In genomic region chr2:45799679-45800381, GRCh38 we compare ENCODE assay signal across 33 cellular contexts.
"Had no signal": no experiment of that assay in that cellular context is flagged by ENCODE, and none has a peak within 500 bp of the region (broad histone marks: within the 10 kb centered on the region; RNA-seq: fewer than 3 reads in every experiment).

No MANE protein-coding gene starts in this region.

- H3K4me2 ChIP-seq: smooth muscle cell had no signal

- H3K27me3 Mint-ChIP-seq: memory B cell; naive B cell; natural killer cell treated with Interleukin-12 subunit alpha and Interleukin-12 subunit beta and Interleukin-15 and Interleukin-18, amount 100 ng/mL, for 72 hours had no signal

- H3K27me3 ChIP-seq: esophagus squamous epithelium, ovary, stomach, thyroid gland, vagina had no signal

- H3K36me3 ChIP-seq: esophagus squamous epithelium, lower lobe of right lung, ovary, stomach, thyroid gland, vagina had no signal

- H3K27ac ChIP-seq: coronary artery, esophagus squamous epithelium, lower lobe of right lung, ovary, stomach, thyroid gland, vagina had no signal

- H3K4me3 Mint-ChIP-seq: immature natural killer cell; memory B cell; naive B cell; natural killer cell treated with Interleukin-12 subunit alpha and Interleukin-12 subunit beta and Interleukin-15 and Interleukin-18, amount 100 ng/mL, for 72 hours had no signal

- H3K9me3 Mint-ChIP-seq: immature natural killer cell; memory B cell; naive B cell; natural killer cell treated with Interleukin-12 subunit alpha and Interleukin-12 subunit beta and Interleukin-15 and Interleukin-18, amount 100 ng/mL, for 72 hours had no signal

- FAIRE-seq: endometrium had no signal

- ATAC-seq: left colon, left ventricle myocardium superior, lower lobe of right lung, mucosa of descending colon, sciatic nerve had no signal

- H3K4me1 ChIP-seq: esophagus squamous epithelium, thyroid gland, vagina had no signal

- H3K27ac Mint-ChIP-seq: immature natural killer cell; natural killer cell treated with Interleukin-12 subunit alpha and Interleukin-12 subunit beta and Interleukin-15 and Interleukin-18, amount 100 ng/mL, for 72 hours had no signal

- DNase-seq: dermis blood vessel endothelial cell; effector memory CD4-positive, alpha-beta T cell; erythroblast; esophagus squamous epithelium; foreskin melanocyte; hypothalamus; immature natural killer cell; islet precursor cell; kidney glomerular epithelial cell; left colon; left ventricle myocardium superior; lower lobe of right lung; mucosa of descending colon; naive B cell; nucleus accumbens; ovary; posterior cingulate gyrus; retina; stimulated activated CD4-positive, alpha-beta T cell treated with anti-CD3 and anti-CD28 coated beads, Interleukin-12 subunit alpha, Interleukin-12 subunit beta, amount 100 ng/mL, for 4 hours; stimulated activated CD4-positive, alpha-beta T cell treated with anti-CD3 and anti-CD28 coated beads, Interleukin-1b, Interleukin-23, amount 100 ng/mL, for 48 hours; stimulated activated CD4-positive, alpha-beta T cell treated with anti-CD3 and anti-CD28 coated beads, Interleukin-4, amount 100 ng/mL, for 1 hour; stimulated activated CD8-positive, alpha-beta memory T cell treated with anti-CD3 and anti-CD28 coated beads, Interleukin-4, amount 100 ng/mL, for 48 hours; stimulated activated naive CD4-positive, alpha-beta T cell treated with Interleukin-2 at 50 U/mL for 16 hours; stomach; thyroid gland; trophoblast cell had no signal

- H3K4me3 ChIP-seq: coronary artery, esophagus squamous epithelium, lower lobe of right lung, mucosa of descending colon, ovary, smooth muscle cell, stomach, thyroid gland, vagina had no signal

- H3K36me3 Mint-ChIP-seq: immature natural killer cell; natural killer cell treated with Interleukin-12 subunit alpha and Interleukin-12 subunit beta and Interleukin-15 and Interleukin-18, amount 100 ng/mL, for 72 hours had no signal

- H3K9me3 ChIP-seq: esophagus squamous epithelium, lower lobe of right lung, mucosa of descending colon, ovary, stomach, thyroid gland, vagina had no signal
